In the genomic region with DNA sequence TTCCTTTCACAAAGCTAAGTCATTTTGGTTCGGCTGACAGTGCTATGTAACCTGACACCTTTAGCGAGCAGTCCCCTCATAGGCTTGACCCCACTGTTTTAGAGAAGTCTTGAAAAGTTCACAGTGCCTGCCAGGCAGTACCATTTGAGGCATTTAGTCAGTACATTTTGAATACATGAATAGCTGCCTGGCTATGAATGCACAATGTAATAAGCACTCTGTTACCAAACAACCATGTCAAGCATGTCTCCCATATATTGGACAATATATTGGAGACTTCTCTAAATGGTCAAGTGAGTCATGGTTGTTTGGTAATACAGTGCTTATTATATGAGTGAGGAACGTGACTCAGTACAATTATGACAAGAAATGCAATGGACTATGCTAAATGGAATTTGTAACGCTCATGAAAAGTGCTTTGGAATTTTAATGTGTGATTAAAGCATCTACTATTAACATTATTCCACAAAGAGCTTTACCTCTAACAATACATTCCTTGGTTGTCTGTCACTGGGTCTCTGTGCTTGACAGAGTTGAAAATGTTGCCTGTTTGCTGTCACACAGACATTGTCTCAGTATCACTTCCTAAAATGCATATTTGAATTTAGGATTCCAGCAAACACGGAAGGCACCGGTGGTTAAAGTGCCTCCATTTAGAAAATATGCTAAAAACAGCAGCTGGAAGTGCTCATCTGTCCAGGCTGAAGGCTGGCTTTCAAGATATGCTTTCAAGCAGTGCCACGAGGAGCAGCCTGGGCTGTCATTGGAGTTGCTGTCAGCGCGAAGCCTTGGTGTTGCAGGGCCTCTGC, we compare ENCODE assay signal across 10 cellular contexts.
DNase-seq lines count a peak whose midpoint lies in the region; ATAC-seq and TF ChIP-seq lines count a peak whose summit lies in the region.
"Had no signal": no experiment of that assay in that cellular context is flagged by ENCODE, and none has a peak within 500 bp of the region (broad histone marks: within the 10 kb centered on the region; RNA-seq: fewer than 3 reads in every experiment).

No MANE protein-coding gene starts in this region.

- intact Hi-C loops in right lobe of liver (cut with DNase I): no loop called here

- no peaks in the 10 kb centered on the region for H3K27me3 ChIP-seq in right lobe of liver
- H3K27me3 ChIP-seq: SJCRH30 had no signal

- H3K36me3 Mint-ChIP-seq in activated naive CD4-positive, alpha-beta T cell treated with anti-CD3 and anti-CD28 coated beads, Interleukin-2, amount 10 ng/mL, durations not matched to agents 7 days and 5 days: no peaks in the 10 kb centered on the region

- WGBS in mesodermal cell (ENCODE audit: insufficient coverage in 2 of 2), 2 experiments: 60 to 71% methylated on average over 4 to 8 of the region's 9 CpGs
- 39% methylated on average over 8 of the region's 9 CpGs for WGBS in right lobe of liver (ENCODE audit: insufficient coverage, low coverage, low lambda C conversion rate, missing lambda C conversion rate)

- peaks cover 4% of the 10 kb centered on the region for H3K9me3 ChIP-seq in mesodermal cell (ENCODE audit: control insufficient read depth, low read length)
- no peaks in the 10 kb centered on the region for H3K9me3 ChIP-seq in right lobe of liver
- H3K9me3 ChIP-seq: SJCRH30 had no signal

- H3K4me1 ChIP-seq in mesodermal cell (ENCODE audit: control insufficient read depth, insufficient read depth, low read length, poor library complexity, severe bottlenecking): peaks cover 19% of the 10 kb centered on the region
- no peaks in the 10 kb centered on the region for H3K4me1 ChIP-seq in right lobe of liver
- H3K4me1 ChIP-seq: SJCRH30 had no signal

- no peaks in the 10 kb centered on the region for H3K4me1 Mint-ChIP-seq in activated naive CD4-positive, alpha-beta T cell treated with anti-CD3 and anti-CD28 coated beads, Interleukin-2, amount 10 ng/mL, durations not matched to agents 7 days and 5 days

- H3K27ac ChIP-seq in VCaP (peak overlapping the region; percentile 69; the same call in 1 of the 2 replicates), mesodermal cell (ENCODE audit: low read depth, low read length, severe bottlenecking) (peak overlapping the region; percentile 11), right lobe of liver (no peak overlapping the region)
- H3K27ac ChIP-seq: SJCRH30 had no signal

- H3K27ac Mint-ChIP-seq in activated naive CD4-positive, alpha-beta T cell treated with anti-CD3 and anti-CD28 coated beads, Interleukin-2, amount 10 ng/mL, durations not matched to agents 7 days and 5 days: no peak overlapping the region

- peak; percentile 65 for ATAC-seq in GM18867 (IDR thresholded peaks at IDR 0.05; ENCODE audit: unreplicated experiment)
- ATAC-seq in HG02973 (IDR thresholded peaks at IDR 0.05; ENCODE audit: unreplicated experiment): peak; percentile 69
- ATAC-seq in right lobe of liver: no peak

- no peak for TF ChIP-seq POLR2A in right lobe of liver (IDR thresholded peaks at IDR 0.05)

- no peak overlapping the region for H3K4me3 Mint-ChIP-seq in activated naive CD4-positive, alpha-beta T cell treated with anti-CD3 and anti-CD28 coated beads, Interleukin-2, amount 10 ng/mL, durations not matched to agents 7 days and 5 days

- no peak overlapping the region for H3K4me3 ChIP-seq in mesodermal cell (ENCODE audit: extremely low read depth, insufficient read depth, low read length, poor library complexity, severe bottlenecking)
- no peak overlapping the region for H3K4me3 ChIP-seq in right lobe of liver
- H3K4me3 ChIP-seq: SJCRH30 had no signal

- H3K36me3 ChIP-seq in mesodermal cell (ENCODE audit: control insufficient read depth, insufficient read depth, low read length) (no peaks in the 10 kb centered on the region), right lobe of liver (no peaks in the 10 kb centered on the region)
- H3K36me3 ChIP-seq: SJCRH30 had no signal

- peaks cover 2% of the 10 kb centered on the region for H3K9me3 Mint-ChIP-seq in activated naive CD4-positive, alpha-beta T cell treated with anti-CD3 and anti-CD28 coated beads, Interleukin-2, amount 10 ng/mL, durations not matched to agents 7 days and 5 days

- DNase-seq in stimulated activated CD4-positive, alpha-beta T cell treated with anti-CD3 and anti-CD28 coated beads, Interleukin-1b, Interleukin-23, amount 100 ng/mL, for 48 hours: no peak
- no peak for DNase-seq in activated naive CD4-positive, alpha-beta T cell treated with anti-CD3 and anti-CD28 coated beads, Interleukin-2, amount 10 ng/mL, durations not matched to agents 7 days and 5 days
- DNase-seq in NCI-H524 treated with DMSO at 0.1 percent for 48 hours (lab: John Stamatoyannopoulos, UW) (no peak), right lobe of liver (no peak)
- DNase-seq: HCEC 1CT had no signal

- CTCF ChIA-PET in activated naive CD4-positive, alpha-beta T cell treated with anti-CD3 and anti-CD28 coated beads, Interleukin-2, amount 10 ng/mL, durations not matched to agents 7 days and 5 days (lab: Charles Lee): no interaction called here

- TF ChIP-seq CTCF in VCaP (conservative IDR thresholded peaks at IDR 0.05) (no peak), right lobe of liver (IDR thresholded peaks at IDR 0.05) (no peak)

- H3K27me3 Mint-ChIP-seq in activated naive CD4-positive, alpha-beta T cell treated with anti-CD3 and anti-CD28 coated beads, Interleukin-2, amount 10 ng/mL, durations not matched to agents 7 days and 5 days: no peaks in the 10 kb centered on the region

Comparison
In these comparisons a context has a peak if more than half of its experiments do, and no peak if none do; other contexts are left out.
1. ATAC-seq: peak in GM18867 (single experiment) and HG02973 (single experiment); none in right lobe of liver (0 of 4).
2. H3K27ac ChIP-seq: peak in VCaP (single experiment) and mesodermal cell (single experiment); none in right lobe of liver (0 of 3).